In genomic region chr11:111069076-111069475, GRCh38 we compare ENCODE assay signal across 1 cellular context.
TF ChIP-seq lines count a peak whose summit lies in the region.

No MANE protein-coding gene starts in this region.

TF ChIP-seq in HCT116, 20 proteins besides CTCF, POLR2A, EP300 and RAD21 (continued from another document):
- TF ChIP-seq REST (IDR thresholded peaks at IDR 0.05; ENCODE audit: low read depth) (no peak), ATF3 (IDR thresholded peaks at IDR 0.05) (no peak), SIN3A (IDR thresholded peaks at IDR 0.05; ENCODE audit: low read depth) (no peak), ZFX (IDR thresholded peaks at IDR 0.05) (no peak), EZH2phosphoT487 (IDR thresholded peaks at IDR 0.05; ENCODE audit: borderline replicate concordance) (no peak), EZH2 (IDR thresholded peaks at IDR 0.05) (no peak), FOSL1 (IDR thresholded peaks at IDR 0.05; ENCODE audit: low read depth) (no peak), JUND (IDR thresholded peaks at IDR 0.05) (no peak), ELF1 (IDR thresholded peaks at IDR 0.05; ENCODE audit: borderline replicate concordance, low read depth) (no peak), CBX3 (IDR thresholded peaks at IDR 0.05; ENCODE audit: low read depth) (no peak), YY1 (IDR thresholded peaks at IDR 0.05; ENCODE audit: extremely low read depth, insufficient replicate concordance, low read depth, low read length) (no peak), SRF (IDR thresholded peaks at IDR 0.05; ENCODE audit: low read depth) (no peak)
- TF ChIP-seq, protein P1, sequence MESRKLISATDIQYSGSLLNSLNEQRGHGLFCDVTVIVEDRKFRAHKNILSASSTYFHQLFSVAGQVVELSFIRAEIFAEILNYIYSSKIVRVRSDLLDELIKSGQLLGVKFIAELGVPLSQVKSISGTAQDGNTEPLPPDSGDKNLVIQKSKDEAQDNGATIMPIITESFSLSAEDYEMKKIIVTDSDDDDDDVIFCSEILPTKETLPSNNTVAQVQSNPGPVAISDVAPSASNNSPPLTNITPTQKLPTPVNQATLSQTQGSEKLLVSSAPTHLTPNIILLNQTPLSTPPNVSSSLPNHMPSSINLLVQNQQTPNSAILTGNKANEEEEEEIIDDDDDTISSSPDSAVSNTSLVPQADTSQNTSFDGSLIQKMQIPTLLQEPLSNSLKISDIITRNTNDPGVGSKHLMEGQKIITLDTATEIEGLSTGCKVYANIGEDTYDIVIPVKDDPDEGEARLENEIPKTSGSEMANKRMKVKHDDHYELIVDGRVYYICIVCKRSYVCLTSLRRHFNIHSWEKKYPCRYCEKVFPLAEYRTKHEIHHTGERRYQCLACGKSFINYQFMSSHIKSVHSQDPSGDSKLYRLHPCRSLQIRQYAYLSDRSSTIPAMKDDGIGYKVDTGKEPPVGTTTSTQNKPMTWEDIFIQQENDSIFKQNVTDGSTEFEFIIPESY (IDR thresholded peaks at IDR 0.05; ENCODE audit: extremely low read depth, insufficient replicate concordance, low read length): no peak
